ENCODE assay signal across 24 cellular contexts in the genomic region with DNA sequence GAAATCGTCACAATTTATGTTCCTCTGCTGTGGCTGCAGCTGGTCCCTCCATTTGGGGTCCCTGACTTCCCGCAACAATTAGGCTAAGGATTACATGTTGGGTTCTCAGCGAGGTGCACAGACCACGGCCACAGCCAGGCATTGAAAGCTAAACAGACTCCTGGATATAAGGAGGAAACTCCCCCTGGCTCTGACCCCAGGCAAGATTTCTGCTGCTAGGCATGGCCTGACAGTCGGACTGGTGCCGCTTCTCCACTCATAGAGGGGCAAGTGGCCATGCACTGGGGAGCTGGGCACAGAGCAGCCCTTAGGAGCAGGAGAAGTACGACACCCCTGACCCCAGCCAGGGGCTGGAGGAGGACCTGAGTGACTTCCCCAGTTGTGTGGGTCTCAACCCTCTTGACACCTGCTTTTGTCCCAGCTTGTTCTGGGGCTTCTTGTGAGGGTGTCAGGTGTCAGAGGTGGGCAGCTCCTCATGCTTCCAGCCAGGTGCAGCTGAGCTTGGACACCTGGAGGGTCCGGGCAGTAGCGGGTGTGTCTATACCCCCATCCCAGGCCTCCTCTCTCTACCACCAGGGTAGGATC. TPM values are rescaled to one million over a fixed set of nuclear protein-coding genes. Genes with fewer than 3 reads are reported as not detected.
DNase-seq lines count a peak whose midpoint lies in the region; ATAC-seq and TF ChIP-seq lines count a peak whose summit lies in the region.
"Had no signal": no experiment of that assay in that cellular context is flagged by ENCODE, and none has a peak within 500 bp of the region (broad histone marks: within the 10 kb centered on the region; RNA-seq: fewer than 3 reads in every experiment).

No MANE protein-coding gene starts in this region.

- H3K36me3 ChIP-seq in gastroesophageal sphincter: peaks cover 0 to 13% of the 10 kb centered on the region in 2 donors
- no peaks in the 10 kb centered on the region for H3K36me3 ChIP-seq in rectal smooth muscle tissue (ENCODE audit: control insufficient read depth, insufficient read depth, low read length)
- peaks cover 0 to 13% (median 0%) of the 10 kb centered on the region in 3 donors for H3K36me3 ChIP-seq in tibial nerve

- peaks cover 0 to 88% (median 24%) of the 10 kb centered on the region in 3 donors for H3K4me1 ChIP-seq in gastroesophageal sphincter
- H3K4me1 ChIP-seq in rectal smooth muscle tissue (ENCODE audit: control insufficient read depth, insufficient read depth, low read length): peaks cover 59% of the 10 kb centered on the region
- peaks cover 0 to 65% (median 32%) of the 10 kb centered on the region in 4 donors for H3K4me1 ChIP-seq in tibial nerve
- H3K4me1 ChIP-seq: Caco-2 had no signal

- no peaks in the 10 kb centered on the region for H3K27me3 Mint-ChIP-seq in activated naive CD8-positive, alpha-beta T cell treated with anti-CD3 and anti-CD28 coated beads, Interleukin-2, amount 10 ng/mL, durations not matched to agents 7 days and 5 days
- no peaks in the 10 kb centered on the region for H3K27me3 Mint-ChIP-seq in activated naive CD8-positive, alpha-beta T cell treated with anti-CD3 and anti-CD28 coated beads, Interleukin-2, amount 50 U/mL, for 24 hours
- no peaks in the 10 kb centered on the region for H3K27me3 Mint-ChIP-seq in stimulated activated naive CD8-positive, alpha-beta T cell treated with anti-CD3 and anti-CD28 coated beads, Interleukin-15, amount 100 ng/mL, for 72 hours
- H3K27me3 Mint-ChIP-seq: CD4-positive, alpha-beta memory T cell had no signal

- POLR2A ChIA-PET in activated naive CD8-positive, alpha-beta T cell treated with anti-CD3 and anti-CD28 coated beads, Interleukin-2, amount 10 ng/mL, durations not matched to agents 7 days and 5 days (lab: Charles Lee): no interaction called here

- H3K27ac ChIP-seq in gastroesophageal sphincter (peak overlapping the region in 3 of 4 donors; percentile 82 to 84 (median 83)), rectal smooth muscle tissue (ENCODE audit: low read depth, low read length) (peak overlapping the region; percentile 34), tibial nerve (peak overlapping the region in 3 of 4 donors; percentile 53 to 93 (median 79))
- H3K27ac ChIP-seq: BLaER1 treated with 17β-estradiol and CSF1 and Interleukin-3, amounts not matched to agents 10 nM and 100 nM; PC-9 had no signal

- H3K36me3 Mint-ChIP-seq in activated naive CD8-positive, alpha-beta T cell treated with anti-CD3 and anti-CD28 coated beads, Interleukin-2, amount 10 ng/mL, durations not matched to agents 7 days and 5 days: peaks cover 2% of the 10 kb centered on the region
- no peaks in the 10 kb centered on the region for H3K36me3 Mint-ChIP-seq in activated naive CD8-positive, alpha-beta T cell treated with anti-CD3 and anti-CD28 coated beads, Interleukin-2, amount 50 U/mL, for 24 hours (ENCODE audit: low read depth)

- TF ChIP-seq CTCF in gastroesophageal sphincter (IDR thresholded peaks at IDR 0.05): no peak
- no peak for TF ChIP-seq CTCF in tibial nerve (IDR thresholded peaks at IDR 0.05)

- H3K27ac Mint-ChIP-seq in activated naive CD8-positive, alpha-beta T cell treated with anti-CD3 and anti-CD28 coated beads, Interleukin-2, amount 10 ng/mL, durations not matched to agents 7 days and 5 days: no peak overlapping the region
- H3K27ac Mint-ChIP-seq in activated naive CD8-positive, alpha-beta T cell treated with anti-CD3 and anti-CD28 coated beads, Interleukin-2, amount 50 U/mL, for 24 hours: no peak overlapping the region
- H3K27ac Mint-ChIP-seq in stimulated activated naive CD8-positive, alpha-beta T cell treated with anti-CD3 and anti-CD28 coated beads, Interleukin-15, amount 100 ng/mL, for 72 hours: no peak overlapping the region
- H3K27ac Mint-ChIP-seq: CD4-positive, alpha-beta memory T cell had no signal

- H3K27me3 ChIP-seq in gastroesophageal sphincter (no peaks in the 10 kb centered on the region), rectal smooth muscle tissue (ENCODE audit: control insufficient read depth, insufficient read depth, low read length) (no peaks in the 10 kb centered on the region), tibial nerve (no peaks in the 10 kb centered on the region)
- H3K27me3 ChIP-seq: BLaER1 treated with 17β-estradiol and CSF1 and Interleukin-3, amounts not matched to agents 10 nM and 100 nM had no signal

- ATAC-seq in activated naive CD8-positive, alpha-beta T cell treated with anti-CD3 and anti-CD28 coated beads, Interleukin-2, amount 10 ng/mL, durations not matched to agents 7 days and 5 days (ENCODE audit: low read depth): no peak
- ATAC-seq in activated naive CD8-positive, alpha-beta T cell treated with anti-CD3 and anti-CD28 coated beads, Interleukin-2, amount 50 U/mL, for 24 hours: no peak
- ATAC-seq in gastroesophageal sphincter: no peak
- ATAC-seq in stimulated activated naive CD8-positive, alpha-beta T cell treated with anti-CD3 and anti-CD28 coated beads, Interleukin-15, amount 100 ng/mL, for 72 hours: no peak
- ATAC-seq: GM12878, HCT116 had no signal

- no peak overlapping the region for H3K9ac ChIP-seq in rectal smooth muscle tissue (ENCODE audit: low read length)
- H3K9ac ChIP-seq: BLaER1 treated with 17β-estradiol and CSF1 and Interleukin-3, amounts not matched to agents 10 nM and 100 nM had no signal

- no peaks in the 10 kb centered on the region for H3K4me1 Mint-ChIP-seq in activated naive CD8-positive, alpha-beta T cell treated with anti-CD3 and anti-CD28 coated beads, Interleukin-2, amount 10 ng/mL, durations not matched to agents 7 days and 5 days
- H3K4me1 Mint-ChIP-seq in activated naive CD8-positive, alpha-beta T cell treated with anti-CD3 and anti-CD28 coated beads, Interleukin-2, amount 50 U/mL, for 24 hours: no peaks in the 10 kb centered on the region
- H3K4me1 Mint-ChIP-seq in stimulated activated naive CD8-positive, alpha-beta T cell treated with anti-CD3 and anti-CD28 coated beads, Interleukin-15, amount 100 ng/mL, for 72 hours: no peaks in the 10 kb centered on the region
- H3K4me1 Mint-ChIP-seq: CD4-positive, alpha-beta memory T cell had no signal

- TF ChIP-seq EP300 in gastroesophageal sphincter (IDR thresholded peaks at IDR 0.05) (no peak), tibial nerve (IDR thresholded peaks at IDR 0.05) (no peak)

- WGBS in gastroesophageal sphincter (ENCODE audit: low coverage in 1 of 2), 2 donors: 100% methylated on average over 2 of the region's 9 CpGs
- WGBS in tibial nerve, 2 donors: 95 to 97% methylated on average over 9 of the region's 9 CpGs

- no peak for TF ChIP-seq POLR2A in gastroesophageal sphincter (IDR thresholded peaks at IDR 0.05)
- TF ChIP-seq POLR2A in tibial nerve (IDR thresholded peaks at IDR 0.05): no peak

- H3K9me3 ChIP-seq in gastroesophageal sphincter (peaks cover 0 to 13% (median 0%) of the 10 kb centered on the region in 3 donors), tibial nerve (peaks cover 0 to 19% (median 0%) of the 10 kb centered on the region in 4 donors)

- H3K9me3 Mint-ChIP-seq in activated naive CD8-positive, alpha-beta T cell treated with anti-CD3 and anti-CD28 coated beads, Interleukin-2, amount 10 ng/mL, durations not matched to agents 7 days and 5 days: peaks cover 11% of the 10 kb centered on the region
- H3K9me3 Mint-ChIP-seq in activated naive CD8-positive, alpha-beta T cell treated with anti-CD3 and anti-CD28 coated beads, Interleukin-2, amount 50 U/mL, for 24 hours: peaks cover 11% of the 10 kb centered on the region
- peaks cover 8 to 16% of the 10 kb centered on the region in 2 donors for H3K9me3 Mint-ChIP-seq in stimulated activated naive CD8-positive, alpha-beta T cell treated with anti-CD3 and anti-CD28 coated beads, Interleukin-15, amount 100 ng/mL, for 72 hours

- H3K4me3 ChIP-seq in gastroesophageal sphincter (no peak overlapping the region), rectal smooth muscle tissue (ENCODE audit: low read length) (no peak overlapping the region), tibial nerve (no peak overlapping the region)
- H3K4me3 ChIP-seq: BLaER1 treated with 17β-estradiol and CSF1 and Interleukin-3, amounts not matched to agents 10 nM and 100 nM; GM12878; PC-9 had no signal

- H3K4me3 Mint-ChIP-seq in activated naive CD8-positive, alpha-beta T cell treated with anti-CD3 and anti-CD28 coated beads, Interleukin-2, amount 10 ng/mL, durations not matched to agents 7 days and 5 days: no peak overlapping the region
- no peak overlapping the region for H3K4me3 Mint-ChIP-seq in activated naive CD8-positive, alpha-beta T cell treated with anti-CD3 and anti-CD28 coated beads, Interleukin-2, amount 50 U/mL, for 24 hours
- no peak overlapping the region for H3K4me3 Mint-ChIP-seq in stimulated activated naive CD8-positive, alpha-beta T cell treated with anti-CD3 and anti-CD28 coated beads, Interleukin-15, amount 100 ng/mL, for 72 hours
- H3K4me3 Mint-ChIP-seq: CD4-positive, alpha-beta memory T cell had no signal

- DNase-seq in activated naive CD8-positive, alpha-beta T cell treated with anti-CD3 and anti-CD28 coated beads, Interleukin-2, amount 10 ng/mL, durations not matched to agents 7 days and 5 days: peak; percentile 15
- DNase-seq in activated naive CD8-positive, alpha-beta T cell treated with anti-CD3 and anti-CD28 coated beads, Interleukin-2, amount 50 U/mL, for 24 hours: no peak
- DNase-seq in tibial nerve (ENCODE audit: low spot score in 2 of 2) (no peak), NCI-H524 treated with DMSO at 0.1 percent for 48 hours (lab: John Stamatoyannopoulos, UW) (no peak), globus pallidus (ENCODE audit: low spot score) (no peak)
- DNase-seq in stimulated activated naive CD8-positive, alpha-beta T cell treated with anti-CD3 and anti-CD28 coated beads, Interleukin-15, amount 100 ng/mL, for 72 hours: no peak
- DNase-seq: 8988T; CD4-positive, alpha-beta memory T cell; KG1; NCI-H1092; NCI-H1436; NCI-H187 treated with DMSO at 0.1 percent for 48 hours; NCI-H2107; NCI-H446 treated with DMSO at 0.1 percent for 48 hours; NCI-H748 treated with DMSO at 0.1 percent for 48 hours; RPMI8226; SHP77 treated with DMSO at 0.1 percent for 48 hours had no signal

RNA-seq across cellular contexts. Expression of a gene that starts 38.3 kb away (rescaled TPM):
- total RNA-seq in activated naive CD8-positive, alpha-beta T cell treated with anti-CD3 and anti-CD28 coated beads, Interleukin-2, amount 10 ng/mL, durations not matched to agents 7 days and 5 days: 1 to 10 TPM; 4.6 to 4.7 TPM
- 10 to 100 TPM; 51.9 to 66.7 (median 58.1) TPM for total RNA-seq in gastroesophageal sphincter
- total RNA-seq in tibial nerve: 100 to 1,000 TPM in 1 of 4 donors, 10 to 100 TPM in 3; 46.9 to 117 (median 92.7) TPM

Comparison
In these comparisons a context has a peak if more than half of its experiments do, and no peak if none do; other contexts are left out.
1. RNA of a gene that starts 38.3 kb away (total RNA-seq): 46.9 to 117 TPM in tibial nerve and 51.9 to 66.7 TPM in gastroesophageal sphincter; 4.6 to 4.7 TPM in activated naive CD8-positive, alpha-beta T cell treated with anti-CD3 and anti-CD28 coated beads, Interleukin-2, amount 10 ng/mL, durations not matched to agents 7 days and 5 days; every median in the first group is over 4 times any median in the second.
2. Peak in every context shown above with its lines, with median percentiles within 50 percentile points of each other: H3K27ac ChIP-seq.